10 cellular contexts compared by ENCODE assay signal in genomic region chr3:107662109-107662477, GRCh38.
DNase-seq lines count a peak whose midpoint lies in the region; ATAC-seq, FAIRE-seq and TF ChIP-seq lines count a peak whose summit lies in the region.
"Had no signal": no experiment of that assay in that cellular context is flagged by ENCODE, and none has a peak within 500 bp of the region (broad histone marks: within the 10 kb centered on the region; RNA-seq: fewer than 3 reads in every experiment).

No MANE protein-coding gene starts in this region.

- H3K9ac ChIP-seq in SK-N-SH, result peak overlapping the region; percentile 20; the same call in 1 of the 2 replicates

- H3K9me3 ChIP-seq in SK-N-SH (no peaks in the 10 kb centered on the region), gastroesophageal sphincter (no peaks in the 10 kb centered on the region), sigmoid colon (no peaks in the 10 kb centered on the region)

- H3K4me3 Mint-ChIP-seq in activated CD4-positive, alpha-beta T cell treated with anti-CD3 and anti-CD28 coated beads, Interleukin-2, amount 10 ng/mL, durations not matched to agents 24 days and 14 days, result no peak overlapping the region

- H3K27me3 ChIP-seq in SK-N-SH (ENCODE audit: insufficient read depth) (no peaks in the 10 kb centered on the region), gastroesophageal sphincter (no peaks in the 10 kb centered on the region), sigmoid colon (no peaks in the 10 kb centered on the region)

- no peaks in the 10 kb centered on the region for H3K9me3 Mint-ChIP-seq in activated CD4-positive, alpha-beta T cell treated with anti-CD3 and anti-CD28 coated beads, Interleukin-2, amount 10 ng/mL, durations not matched to agents 24 days and 14 days

- H3K79me2 ChIP-seq in SK-N-SH (ENCODE audit: insufficient read depth), result no peaks in the 10 kb centered on the region

- H3K4me1 ChIP-seq in SK-N-SH (ENCODE audit: control insufficient read depth in 1 of 2, insufficient read depth in 2 of 2, low read depth in 1 of 2, low read length in 1 of 2) (peaks cover 7 to 21% of the 10 kb centered on the region in 2 experiments; a peak in 3 of 4 replicates), gastroesophageal sphincter (peaks cover 8 to 43% (median 9%) of the 10 kb centered on the region in 3 donors), sigmoid colon (peaks cover 0 to 43% (median 18%) of the 10 kb centered on the region in 4 donors)

- peak overlapping the region; percentile 50; the same call in 1 of the 2 replicates for H2AFZ ChIP-seq in SK-N-SH (ENCODE audit: low read depth)

- intact Hi-C loops in sigmoid colon (cut with DNase I), result loop anchor here (5.0 to 10.0 kb wide), 4 partner anchors 80 to 425 kb away; partner anchors contain the start of gene BBX
- intact Hi-C loops in activated CD4-positive, alpha-beta T cell treated with anti-CD3 and anti-CD28 coated beads, Interleukin-2, amount 10 ng/mL, durations not matched to agents 24 days and 14 days (cut with micrococcal nuclease), result loop anchor here (5.0 kb wide), 1 partner anchor 140 kb away; the partner anchor contains the start of gene BBX

- POLR2A ChIA-PET in SK-N-SH (lab: Yijun Ruan, JAX), result no interaction called here

- TF ChIP-seq POLR2A in gastroesophageal sphincter (IDR thresholded peaks at IDR 0.05), result no peak
- TF ChIP-seq POLR2A in sigmoid colon (IDR thresholded peaks at IDR 0.05), result no peak

- H3K36me3 ChIP-seq in SK-N-SH (replicated peaks in 1 of 2; ENCODE audit: control insufficient read depth in 1 of 2, insufficient read depth in 2 of 2, low read length in 1 of 2) (peaks cover 0 to 3% of the 10 kb centered on the region in 2 experiments), gastroesophageal sphincter (no peaks in the 10 kb centered on the region), sigmoid colon (no peaks in the 10 kb centered on the region)

- TF ChIP-seq RAD21 in SK-N-SH (IDR thresholded peaks at IDR 0.05; ENCODE audit: low read length), result no peak

- DNase-seq in GM18507 (ENCODE audit: extremely low spot score, insufficient read length, low read depth) (no peak), SK-N-SH (no peak), sigmoid colon (peak; percentile 81), RPMI8226 (no peak)
- DNase-seq in activated CD4-positive, alpha-beta T cell treated with anti-CD3 and anti-CD28 coated beads, Interleukin-2, amount 10 ng/mL, durations not matched to agents 24 days and 14 days, result no peak
- DNase-seq: NCI-H345; stimulated activated CD4-positive, alpha-beta T cell treated with anti-CD3 and anti-CD28 coated beads, Interleukin-4, amount 100 ng/mL, for 1 hour had no signal

- H3K27me3 Mint-ChIP-seq in activated CD4-positive, alpha-beta T cell treated with anti-CD3 and anti-CD28 coated beads, Interleukin-2, amount 10 ng/mL, durations not matched to agents 24 days and 14 days, result no peaks in the 10 kb centered on the region

- no peak overlapping the region for H3K27ac Mint-ChIP-seq in activated CD4-positive, alpha-beta T cell treated with anti-CD3 and anti-CD28 coated beads, Interleukin-2, amount 10 ng/mL, durations not matched to agents 24 days and 14 days

- CTCF ChIA-PET in SK-N-SH (lab: Yijun Ruan, JAX), result interaction anchor here (0.6 to 7.6 kb wide), 14 partner anchors 9 to 426 kb away, joined by 3 to 72 read pairs (median 7); no protein-coding TSS in a partner anchor

- ATAC-seq in gastroesophageal sphincter, result peak; percentile 87
- no peak for ATAC-seq in GM18498 (IDR thresholded peaks at IDR 0.05; ENCODE audit: unreplicated experiment)
- no peak for ATAC-seq in HG03135 (IDR thresholded peaks at IDR 0.05; ENCODE audit: unreplicated experiment)

- TF ChIP-seq CTCF in SK-N-SH (IDR thresholded peaks at IDR 0.05) (no peak), gastroesophageal sphincter (IDR thresholded peaks at IDR 0.05) (peak in 1 of 4 experiments; percentile 15), sigmoid colon (IDR thresholded peaks at IDR 0.05) (no peak)

- H3K36me3 Mint-ChIP-seq in activated CD4-positive, alpha-beta T cell treated with anti-CD3 and anti-CD28 coated beads, Interleukin-2, amount 10 ng/mL, durations not matched to agents 24 days and 14 days (ENCODE audit: low read depth), result no peaks in the 10 kb centered on the region

- peak; percentile 57 for FAIRE-seq in GM18507 (lab: Jason Lieb, UNC)

- H3K9me2 ChIP-seq in SK-N-SH, result no peaks in the 10 kb centered on the region

- peak overlapping the region; percentile 62 to 65 for H3K27ac ChIP-seq in SK-N-SH (ENCODE audit: low read depth in 2 of 2, low read length in 1 of 2)
- peak overlapping the region; percentile 58 to 75 (median 72) for H3K27ac ChIP-seq in gastroesophageal sphincter
- peak overlapping the region; percentile 69 to 79 (median 74) for H3K27ac ChIP-seq in sigmoid colon

- no peaks in the 10 kb centered on the region for H4K20me1 ChIP-seq in SK-N-SH (ENCODE audit: insufficient read depth)

- H3K4me1 Mint-ChIP-seq in activated CD4-positive, alpha-beta T cell treated with anti-CD3 and anti-CD28 coated beads, Interleukin-2, amount 10 ng/mL, durations not matched to agents 24 days and 14 days, result peaks cover 10% of the 10 kb centered on the region

- peaks cover 4% of the 10 kb centered on the region for H3F3A ChIP-seq in SK-N-SH (replicated peaks; ENCODE audit: insufficient read depth)

- H3K4me3 ChIP-seq in SK-N-SH (ENCODE audit: low read depth in 2 of 2, low read length in 1 of 2) (peak overlapping the region; percentile 14 to 38; a peak in 3 of 4 replicates), gastroesophageal sphincter (peak overlapping the region; percentile 25 to 26), sigmoid colon (peak overlapping the region in 3 of 4 donors; percentile 15 to 35 (median 21))

- TF ChIP-seq EP300 in SK-N-SH (IDR thresholded peaks at IDR 0.05; ENCODE audit: borderline replicate concordance in 1 of 2, low read depth in 1 of 2, low read length in 1 of 2) (no peak), gastroesophageal sphincter (IDR thresholded peaks at IDR 0.05) (no peak), sigmoid colon (IDR thresholded peaks at IDR 0.05) (no peak)

- H3K4me2 ChIP-seq in SK-N-SH, result peak overlapping the region; percentile 61

- 21% methylated on average over 3 of the region's 3 CpGs for WGBS in SK-N-SH (ENCODE audit: low lambda C conversion rate)
- WGBS in gastroesophageal sphincter (ENCODE audit: low coverage in 1 of 2), 2 donors, result 0 to 7% methylated on average over 3 of the region's 3 CpGs
- WGBS in sigmoid colon, 2 donors, result 54 to 79% methylated on average over 3 of the region's 3 CpGs

TF ChIP-seq in SK-N-SH, 30 proteins besides CTCF, POLR2A, EP300 and RAD21:
- TF ChIP-seq ZBTB33 (IDR thresholded peaks at IDR 0.05; ENCODE audit: borderline replicate concordance, low read depth) (no peak), CHD2 (IDR thresholded peaks at IDR 0.05; ENCODE audit: low read length, partially characterized antibody) (no peak), REST (IDR thresholded peaks at IDR 0.05; ENCODE audit: low read depth, low read length) (no peak), TCF12 (IDR thresholded peaks at IDR 0.05) (peak; percentile 16; the same call in 1 of the 2 replicates), NRF1 (IDR thresholded peaks at IDR 0.05; ENCODE audit: low read depth, low read length) (no peak), JUND (IDR thresholded peaks at IDR 0.05) (no peak; the same call in 1 of the 2 replicates)
